Comparison of ENCODE assay signal across 24 cellular contexts in the genomic region with DNA sequence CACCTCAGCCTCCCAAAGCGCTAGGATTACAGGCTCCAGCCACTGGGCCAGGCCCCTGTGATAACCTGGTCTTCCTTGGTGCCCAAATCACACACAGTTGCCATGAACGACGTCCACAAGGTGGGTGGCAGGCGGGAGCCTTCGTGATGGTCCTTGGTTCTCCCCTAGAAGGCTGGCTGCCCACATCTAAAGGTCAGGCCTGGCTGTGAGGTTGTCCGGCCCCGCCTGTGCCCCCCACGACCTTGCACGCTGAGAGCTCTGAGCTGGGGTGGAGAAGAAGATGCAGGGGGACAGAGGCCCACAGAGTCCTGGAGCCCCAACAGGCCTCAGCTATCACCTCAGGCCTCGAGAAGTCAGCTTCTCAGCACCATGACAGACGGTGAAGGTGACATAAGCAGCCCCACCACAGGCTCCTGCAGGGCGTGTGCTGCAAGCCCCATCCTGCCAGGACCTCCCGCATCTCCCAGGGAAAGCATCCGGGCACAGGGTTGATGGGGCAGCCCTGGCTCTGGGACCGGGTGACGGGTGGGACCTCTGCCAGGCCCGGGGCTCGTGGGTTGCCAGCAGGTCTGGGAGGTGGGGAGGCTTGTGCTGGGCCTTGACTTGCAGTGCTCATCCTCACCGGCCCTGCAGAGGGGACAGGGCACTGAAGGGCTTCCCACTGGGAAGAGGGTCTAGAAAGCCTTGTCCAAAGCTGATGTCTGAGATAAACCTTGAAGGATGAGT.
"Had no signal": no experiment of that assay in that cellular context is flagged by ENCODE, and none has a peak within 500 bp of the region (broad histone marks: within the 10 kb centered on the region; RNA-seq: fewer than 3 reads in every experiment).

No MANE protein-coding gene starts in this region.

- ATAC-seq: activated CD8-positive, alpha-beta memory T cell treated with anti-CD3 and anti-CD28 coated beads, Interleukin-2, amount 10 ng/mL, durations not matched to agents 7 days and 5 days; effector memory CD8-positive, alpha-beta T cell; naive thymus-derived CD8-positive, alpha-beta T cell; T-helper 17 cell had no signal

- H3K36me3 ChIP-seq: esophagus muscularis mucosa, gastrocnemius medialis, ovary, prostate gland, spleen, thyroid gland had no signal

- H3K4me1 Mint-ChIP-seq: activated CD8-positive, alpha-beta memory T cell treated with anti-CD3 and anti-CD28 coated beads, Interleukin-2, amount 10 ng/mL, durations not matched to agents 7 days and 5 days; T-helper 17 cell had no signal

- DNase-seq: activated CD4-positive, alpha-beta memory T cell treated with anti-CD3 and anti-CD28 coated beads for 36 hours; activated CD4-positive, alpha-beta T cell treated with anti-CD3 and anti-CD28 coated beads for 4 hours; activated CD4-positive, CD25-positive, alpha-beta regulatory T cell; activated CD8-positive, alpha-beta memory T cell treated with anti-CD3 and anti-CD28 coated beads, Interleukin-2, amount 10 ng/mL, durations not matched to agents 7 days and 5 days; activated gamma-delta T cell; activated T-cell treated with anti-CD3 and anti-CD28 coated beads for 4 hours; effector memory CD8-positive, alpha-beta T cell; gastrocnemius medialis; kidney; mammary epithelial cell; naive thymus-derived CD8-positive, alpha-beta T cell; spleen; stimulated activated CD4-positive, alpha-beta T cell treated with anti-CD3 and anti-CD28 coated beads, Interleukin-4, amount 100 ng/mL, for 1 hour; stimulated activated naive CD4-positive, alpha-beta T cell; SW 1271; T-helper 17 cell; thyroid gland had no signal

- H3K27me3 ChIP-seq: esophagus muscularis mucosa, gastrocnemius medialis, ovary, spleen, thyroid gland had no signal

- H3K27ac Mint-ChIP-seq: activated CD4-positive, alpha-beta memory T cell treated with anti-CD3 and anti-CD28 coated beads for 36 hours; activated CD8-positive, alpha-beta memory T cell treated with anti-CD3 and anti-CD28 coated beads, Interleukin-2, amount 10 ng/mL, durations not matched to agents 7 days and 5 days; activated naive CD4-positive, alpha-beta T cell treated with anti-CD3 and anti-CD28 coated beads, Interleukin-2, amount 50 U/mL, for 24 hours; activated T-helper 1 cell treated with anti-CD3 and anti-CD28 coated beads, Interleukin-12 subunit alpha, Interleukin-12 subunit beta, Interleukin-2, Interleukin-4 antibody, amounts not matched to agents 30 ng/mL and 10 ng/mL and 1 ng/mL, durations not matched to agents 14 hours and 24 hours and 36 hours; effector memory CD8-positive, alpha-beta T cell; mesothelial cell of epicardium; naive thymus-derived CD8-positive, alpha-beta T cell; T-helper 17 cell had no signal

- H3K4me1 ChIP-seq: esophagus muscularis mucosa, gastrocnemius medialis, prostate gland, spleen, thyroid gland had no signal

- H3K36me3 Mint-ChIP-seq: activated CD4-positive, alpha-beta memory T cell treated with anti-CD3 and anti-CD28 coated beads for 36 hours; activated CD8-positive, alpha-beta memory T cell treated with anti-CD3 and anti-CD28 coated beads, Interleukin-2, amount 10 ng/mL, durations not matched to agents 7 days and 5 days; activated naive CD4-positive, alpha-beta T cell treated with anti-CD3 and anti-CD28 coated beads, Interleukin-2, amount 50 U/mL, for 24 hours; brain; mesothelial cell of epicardium; naive thymus-derived CD8-positive, alpha-beta T cell had no signal

- H3K27me3 Mint-ChIP-seq: activated CD8-positive, alpha-beta memory T cell treated with anti-CD3 and anti-CD28 coated beads, Interleukin-2, amount 10 ng/mL, durations not matched to agents 7 days and 5 days; activated naive CD4-positive, alpha-beta T cell treated with anti-CD3 and anti-CD28 coated beads, Interleukin-2, amount 50 U/mL, for 24 hours had no signal

- H3K4me3 ChIP-seq: esophagus muscularis mucosa, gastrocnemius medialis, ovary, prostate gland, spleen, thyroid gland had no signal

- H3K4me3 Mint-ChIP-seq: activated CD4-positive, alpha-beta memory T cell treated with anti-CD3 and anti-CD28 coated beads for 36 hours; activated CD8-positive, alpha-beta memory T cell treated with anti-CD3 and anti-CD28 coated beads, Interleukin-2, amount 10 ng/mL, durations not matched to agents 7 days and 5 days; activated naive CD4-positive, alpha-beta T cell treated with anti-CD3 and anti-CD28 coated beads, Interleukin-2, amount 50 U/mL, for 24 hours; activated T-helper 1 cell treated with anti-CD3 and anti-CD28 coated beads, Interleukin-12 subunit alpha, Interleukin-12 subunit beta, Interleukin-2, Interleukin-4 antibody, amounts not matched to agents 30 ng/mL and 10 ng/mL and 1 ng/mL, durations not matched to agents 14 hours and 24 hours and 36 hours; brain; effector memory CD8-positive, alpha-beta T cell; mesothelial cell of epicardium; naive thymus-derived CD8-positive, alpha-beta T cell; T-helper 17 cell had no signal

- H3K9me3 ChIP-seq: esophagus muscularis mucosa, gastrocnemius medialis, ovary, prostate gland, spleen, thyroid gland had no signal

- H3K9me3 Mint-ChIP-seq: activated CD4-positive, alpha-beta memory T cell treated with anti-CD3 and anti-CD28 coated beads for 36 hours; activated naive CD4-positive, alpha-beta T cell treated with anti-CD3 and anti-CD28 coated beads, Interleukin-2, amount 50 U/mL, for 24 hours; activated T-helper 1 cell treated with anti-CD3 and anti-CD28 coated beads, Interleukin-12 subunit alpha, Interleukin-12 subunit beta, Interleukin-2, Interleukin-4 antibody, amounts not matched to agents 30 ng/mL and 10 ng/mL and 1 ng/mL, durations not matched to agents 14 hours and 24 hours and 36 hours; effector memory CD8-positive, alpha-beta T cell; naive thymus-derived CD8-positive, alpha-beta T cell had no signal

- H3K27ac ChIP-seq: esophagus muscularis mucosa, gastrocnemius medialis, ovary, prostate gland, spleen, thyroid gland had no signal
